ENCODE assay signal across 10 cellular contexts in genomic region chr14:21090194-21090939, GRCh38.
DNase-seq lines count a peak whose midpoint lies in the region; ATAC-seq, FAIRE-seq and TF ChIP-seq lines count a peak whose summit lies in the region.
"Had no signal": no experiment of that assay in that cellular context is flagged by ENCODE, and none has a peak within 500 bp of the region (broad histone marks: within the 10 kb centered on the region; RNA-seq: fewer than 3 reads in every experiment).

No MANE protein-coding gene starts in this region.

- no peaks in the 10 kb centered on the region for H3K36me3 ChIP-seq in SU-DHL-6 (ENCODE audit: low read length)

- no peaks in the 10 kb centered on the region for H3K27me3 ChIP-seq in SU-DHL-6 (ENCODE audit: low read length)

- no peaks in the 10 kb centered on the region for H3K9me3 ChIP-seq in SU-DHL-6 (ENCODE audit: insufficient read depth, low read length)

- no peak overlapping the region for H3K27ac ChIP-seq in SU-DHL-6 (ENCODE audit: low read depth, low read length)

- no peaks in the 10 kb centered on the region for H3K9me2 ChIP-seq in SU-DHL-6 (replicated peaks; ENCODE audit: insufficient read depth, low read length)

- no peak overlapping the region for H3K9ac ChIP-seq in SU-DHL-6 (ENCODE audit: low read length)

- no peaks in the 10 kb centered on the region for H3F3A ChIP-seq in SU-DHL-6 (ENCODE audit: insufficient read depth)

- no peaks in the 10 kb centered on the region for H4K20me1 ChIP-seq in SU-DHL-6 (ENCODE audit: low read depth, low read length)

- no peaks in the 10 kb centered on the region for H3K9me3 Mint-ChIP-seq in stimulated activated naive CD8-positive, alpha-beta T cell treated with anti-CD3 and anti-CD28 coated beads, Interleukin-15, amount 100 ng/mL, for 72 hours

- H3K4me3 ChIP-seq in SU-DHL-6 (ENCODE audit: insufficient read depth, low read length, poor library complexity, severe bottlenecking) = no peak overlapping the region
- no peak overlapping the region for H3K4me3 ChIP-seq in fibroblast of pulmonary artery (replicated peaks; ENCODE audit: low read depth, low read length)

- no peaks in the 10 kb centered on the region for H3K27me3 Mint-ChIP-seq in stimulated activated naive CD8-positive, alpha-beta T cell treated with anti-CD3 and anti-CD28 coated beads, Interleukin-15, amount 100 ng/mL, for 72 hours

- H3K79me2 ChIP-seq in SU-DHL-6 (ENCODE audit: insufficient read depth, low read length) = no peaks in the 10 kb centered on the region

- peak; percentile 18 for ATAC-seq in stimulated activated naive CD8-positive, alpha-beta T cell treated with anti-CD3 and anti-CD28 coated beads, Interleukin-15, amount 100 ng/mL, for 72 hours

- no peak for FAIRE-seq in GM19239 (lab: Jason Lieb, UNC)
- FAIRE-seq: HTR-8/SVneo had no signal

- no peak overlapping the region for H3K27ac Mint-ChIP-seq in stimulated activated naive CD8-positive, alpha-beta T cell treated with anti-CD3 and anti-CD28 coated beads, Interleukin-15, amount 100 ng/mL, for 72 hours

- peak; percentile 28 for TF ChIP-seq CTCF in SU-DHL-6 (IDR thresholded peaks at IDR 0.05; ENCODE audit: insufficient read depth, low read length, poor library complexity, severe bottlenecking)
- peak; percentile 38 for TF ChIP-seq CTCF in fibroblast of pulmonary artery (IDR thresholded peaks at IDR 0.05; ENCODE audit: low read length, missing control alignments)

- H3K4me1 Mint-ChIP-seq in stimulated activated naive CD8-positive, alpha-beta T cell treated with anti-CD3 and anti-CD28 coated beads, Interleukin-15, amount 100 ng/mL, for 72 hours = peaks cover 27% of the 10 kb centered on the region

- DNase-seq in NCI-H82 (lab: John Stamatoyannopoulos, UW) = peak; percentile 36
- no peak for DNase-seq in NCI-H82 treated with DMSO at 0.1 percent for 48 hours (lab: John Stamatoyannopoulos, UW; ENCODE audit: unreplicated experiment)
- no peak for DNase-seq in fibroblast of pulmonary artery (ENCODE audit: low read depth)
- DNase-seq in stimulated activated naive CD8-positive, alpha-beta T cell treated with anti-CD3 and anti-CD28 coated beads, Interleukin-15, amount 100 ng/mL, for 72 hours = peak in 1 of 2 donors; percentile 42
- DNase-seq in GM19239 (ENCODE audit: insufficient read length, low spot score) = no peak
- DNase-seq in SW480 (ENCODE audit: low spot score) = no peak
- no peak for DNase-seq in activated effector memory CD4-positive, alpha-beta T cell treated with Interleukin-2 at 50 U/mL for 16 hours
- DNase-seq: AML-193 had no signal

- no peak overlapping the region for H3K4me2 ChIP-seq in SU-DHL-6 (ENCODE audit: low read depth, low read length, poor library complexity, severe bottlenecking)

- H2AFZ ChIP-seq in SU-DHL-6 (ENCODE audit: low read depth, low read length, severe bottlenecking) = no peak overlapping the region

- H3K4me3 Mint-ChIP-seq in stimulated activated naive CD8-positive, alpha-beta T cell treated with anti-CD3 and anti-CD28 coated beads, Interleukin-15, amount 100 ng/mL, for 72 hours = no peak overlapping the region
